8 cellular contexts compared by ENCODE assay signal in genomic region chr2:68121873-68122679, GRCh38. TPM values are rescaled to one million over a fixed set of nuclear protein-coding genes. Genes with fewer than 3 reads are reported as not detected.
DNase-seq lines count a peak whose midpoint lies in the region; ATAC-seq and TF ChIP-seq lines count a peak whose summit lies in the region.

No MANE protein-coding gene starts in this region.

- H3K9me3 ChIP-seq in CD8-positive, alpha-beta memory T cell (ENCODE audit: low read length): no peaks in the 10 kb centered on the region
- H3K9me3 ChIP-seq in OCI-LY1 (ENCODE audit: low read length) (no peaks in the 10 kb centered on the region), esophagus squamous epithelium (no peaks in the 10 kb centered on the region)

- 0 out of 2 replicates have a peak, but pooled peaks cover 3% of the 10 kb centered on the region for H3F3A ChIP-seq in OCI-LY1 (ENCODE audit: insufficient read depth, low read length)

- POLR2A ChIA-PET in CD8-positive, alpha-beta memory T cell (lab: Charles Lee): no interaction called here

- peak overlapping the region in 2 of 7 donors; percentile 35 to 39 for H3K4me3 Mint-ChIP-seq in CD8-positive, alpha-beta memory T cell
- peak overlapping the region; percentile 45 to 63 (median 48) for H3K4me3 Mint-ChIP-seq in nephron
- H3K4me3 Mint-ChIP-seq in stimulated activated naive B cell treated with anti-CD40 and anti-IgM and Interleukin-4, amounts not matched to agents 10 μg/mL and 1 μg/mL and 100 μg/mL, for 72 hours: peak overlapping the region; percentile 37 to 66

- CTCF ChIA-PET in CD8-positive, alpha-beta memory T cell (lab: Charles Lee): interaction anchor here (0.8 to 4.9 kb wide), 25 partner anchors 8 to 473 kb away, joined by 3 to 53 read pairs (median 5); partner anchors contain the start of genes PLEK and PNO1

- no peak for ATAC-seq in stimulated activated naive B cell treated with anti-CD40 and anti-IgM and Interleukin-4, amounts not matched to agents 10 μg/mL and 1 μg/mL and 100 μg/mL, for 72 hours (replicated peaks)

- TF ChIP-seq POLR2A in esophagus squamous epithelium (IDR thresholded peaks at IDR 0.05): no peak

- H3K4me2 ChIP-seq in OCI-LY1 (ENCODE audit: low read length): peak overlapping the region; percentile 56

- no peaks in the 10 kb centered on the region for H4K20me1 ChIP-seq in OCI-LY1 (ENCODE audit: insufficient read depth, low read length)

- H3K27ac ChIP-seq in CD8-positive, alpha-beta memory T cell (ENCODE audit: low read depth, low read length): no peak overlapping the region
- H3K27ac ChIP-seq in OCI-LY1 (ENCODE audit: low read depth, low read length, poor library complexity, severe bottlenecking): peak overlapping the region; percentile 92
- H3K27ac ChIP-seq in esophagus squamous epithelium: no peak overlapping the region

- no peaks in the 10 kb centered on the region for H3K36me3 ChIP-seq in CD8-positive, alpha-beta memory T cell (ENCODE audit: insufficient read depth, low read length)
- no peaks in the 10 kb centered on the region for H3K36me3 ChIP-seq in OCI-LY1 (ENCODE audit: insufficient read depth, low read length)
- no peaks in the 10 kb centered on the region for H3K36me3 ChIP-seq in esophagus squamous epithelium

- H3K79me2 ChIP-seq in OCI-LY1 (ENCODE audit: insufficient read depth, low read length): no peaks in the 10 kb centered on the region

- H3K4me1 Mint-ChIP-seq in CD8-positive, alpha-beta memory T cell: peaks cover 5 to 15% (median 10%) of the 10 kb centered on the region in 3 donors
- H3K4me1 Mint-ChIP-seq in nephron: peaks cover 23% of the 10 kb centered on the region
- peaks cover 17 to 25% of the 10 kb centered on the region in 2 donors for H3K4me1 Mint-ChIP-seq in stimulated activated naive B cell treated with anti-CD40 and anti-IgM and Interleukin-4, amounts not matched to agents 10 μg/mL and 1 μg/mL and 100 μg/mL, for 72 hours

- intact Hi-C loops in esophagus squamous epithelium (cut with DNase I): loop anchor here (10.0 kb wide), 1 partner anchor 323 kb away; no protein-coding TSS in a partner anchor

- TF ChIP-seq CTCF in OCI-LY1 (IDR thresholded peaks at IDR 0.05; ENCODE audit: low read length) (peak; percentile 98), esophagus squamous epithelium (IDR thresholded peaks at IDR 0.05) (peak; percentile 77 to 98 (median 95)), nephron (IDR thresholded peaks at IDR 0.05; ENCODE audit: unreplicated experiment in 3 of 3) (peak; percentile 93 to 99 (median 95))

- H2AFZ ChIP-seq in OCI-LY1 (ENCODE audit: low read length): no peak overlapping the region

- no peaks in the 10 kb centered on the region for H3K27me3 ChIP-seq in CD8-positive, alpha-beta memory T cell (ENCODE audit: insufficient read depth, low read length, poor library complexity, severe bottlenecking)
- H3K27me3 ChIP-seq in OCI-LY1 (ENCODE audit: insufficient read depth, low read length): no peaks in the 10 kb centered on the region
- no peaks in the 10 kb centered on the region for H3K27me3 ChIP-seq in esophagus squamous epithelium

- peaks cover 5% of the 10 kb centered on the region in 2 donors for H3K27me3 Mint-ChIP-seq in CD8-positive, alpha-beta memory T cell
- peaks cover 5% of the 10 kb centered on the region for H3K27me3 Mint-ChIP-seq in nephron (ENCODE audit: low read depth)
- no peaks in the 10 kb centered on the region for H3K27me3 Mint-ChIP-seq in stimulated activated naive B cell treated with anti-CD40 and anti-IgM and Interleukin-4, amounts not matched to agents 10 μg/mL and 1 μg/mL and 100 μg/mL, for 72 hours

- H3K9me2 ChIP-seq in OCI-LY1 (ENCODE audit: low read depth, low read length): no peaks in the 10 kb centered on the region

- peak overlapping the region in 1 of 8 donors; percentile 23 for H3K27ac Mint-ChIP-seq in CD8-positive, alpha-beta memory T cell
- peak overlapping the region in 2 of 3 experiments; percentile 46 to 76 for H3K27ac Mint-ChIP-seq in nephron
- peak overlapping the region; percentile 90 for H3K27ac Mint-ChIP-seq in stimulated activated naive B cell treated with anti-CD40 and anti-IgM and Interleukin-4, amounts not matched to agents 10 μg/mL and 1 μg/mL and 100 μg/mL, for 72 hours

- H3K9ac ChIP-seq in OCI-LY1 (ENCODE audit: low read length): no peak overlapping the region

- peak; percentile 45 to 80 (median 71) for DNase-seq in CD8-positive, alpha-beta memory T cell
- DNase-seq in HPDE6-E6E7 (ENCODE audit: extremely low spot score) (peak; percentile 58), activated T-cell treated with anti-CD3 and anti-CD28 coated beads for 48 hours (ENCODE audit: low read depth) (peak; percentile 63), esophagus squamous epithelium (lab: John Stamatoyannopoulos, UW) (peak; percentile 17), cortex of kidney (lab: John Stamatoyannopoulos, UW) (no peak)
- DNase-seq in stimulated activated naive B cell treated with anti-CD40 and anti-IgM and Interleukin-4, amounts not matched to agents 10 μg/mL and 1 μg/mL and 100 μg/mL, for 72 hours: peak; percentile 52

- H3K9me3 Mint-ChIP-seq in CD8-positive, alpha-beta memory T cell: no peaks in the 10 kb centered on the region
- no peaks in the 10 kb centered on the region for H3K9me3 Mint-ChIP-seq in nephron
- no peaks in the 10 kb centered on the region for H3K9me3 Mint-ChIP-seq in stimulated activated naive B cell treated with anti-CD40 and anti-IgM and Interleukin-4, amounts not matched to agents 10 μg/mL and 1 μg/mL and 100 μg/mL, for 72 hours

- no peaks in the 10 kb centered on the region for H3K36me3 Mint-ChIP-seq in CD8-positive, alpha-beta memory T cell
- no peaks in the 10 kb centered on the region for H3K36me3 Mint-ChIP-seq in nephron (ENCODE audit: low read depth)
- no peaks in the 10 kb centered on the region for H3K36me3 Mint-ChIP-seq in stimulated activated naive B cell treated with anti-CD40 and anti-IgM and Interleukin-4, amounts not matched to agents 10 μg/mL and 1 μg/mL and 100 μg/mL, for 72 hours

- peaks cover 8% of the 10 kb centered on the region for H3K4me1 ChIP-seq in CD8-positive, alpha-beta memory T cell (ENCODE audit: insufficient read depth, low read length)
- H3K4me1 ChIP-seq in OCI-LY1 (ENCODE audit: insufficient read depth, low read length, severe bottlenecking) (peaks cover 39% of the 10 kb centered on the region), esophagus squamous epithelium (peaks cover 0 to 8% (median 0%) of the 10 kb centered on the region in 3 donors)

- no peak overlapping the region for H3K4me3 ChIP-seq in CD8-positive, alpha-beta memory T cell (ENCODE audit: low read length)
- no peak overlapping the region for H3K4me3 ChIP-seq in OCI-LY1 (ENCODE audit: low read depth, low read length, poor library complexity, severe bottlenecking)
- H3K4me3 ChIP-seq in esophagus squamous epithelium: no peak overlapping the region

- 41 to 46% methylated on average over 16 of the region's 16 CpGs for WGBS in esophagus squamous epithelium, 2 donors

RNA-seq across cellular contexts. Expression of gene PNO1, which starts 35.6 kb away (rescaled TPM):
- 10 to 100 TPM; 38.1 to 42.0 TPM for total RNA-seq in CD8-positive, alpha-beta memory T cell
- polyA plus RNA-seq in CD8-positive, alpha-beta memory T cell: 18.1 TPM
- total RNA-seq in esophagus squamous epithelium: 10 to 100 TPM in 3 of 4 donors, 1 to 10 TPM in 1; 7.9 to 25.6 (median 15.8) TPM

RNA-seq across cellular contexts. Expression of gene C1D, which starts 59.3 kb away (rescaled TPM):
- total RNA-seq in CD8-positive, alpha-beta memory T cell: 10 to 100 TPM; 28.4 to 33.9 TPM
- polyA plus RNA-seq in CD8-positive, alpha-beta memory T cell: 30.3 TPM
- total RNA-seq in esophagus squamous epithelium: 10 to 100 TPM; 12.4 to 44.6 (median 29.2) TPM
